Comparison of ENCODE assay signal across 15 cellular contexts in genomic region chr19:33405491-33406461, GRCh38. TPM values are rescaled to one million over a fixed set of nuclear protein-coding genes. Genes with fewer than 3 reads are reported as not detected.
DNase-seq lines count a peak whose midpoint lies in the region; ATAC-seq and TF ChIP-seq lines count a peak whose summit lies in the region.
"Had no signal": no experiment of that assay in that cellular context is flagged by ENCODE, and none has a peak within 500 bp of the region (broad histone marks: within the 10 kb centered on the region; RNA-seq: fewer than 3 reads in every experiment).

No MANE protein-coding gene starts in this region.

- H3K27me3 ChIP-seq in upper lobe of right lung: no peaks in the 10 kb centered on the region
- H3K27me3 ChIP-seq: esophagus muscularis mucosa had no signal

- no peak for TF ChIP-seq POLR2A in erythroblast (IDR thresholded peaks at IDR 0.05; ENCODE audit: low read length)

- no peak overlapping the region for H3K4me3 ChIP-seq in mucosa of descending colon
- no peak overlapping the region for H3K4me3 ChIP-seq in upper lobe of right lung
- H3K4me3 ChIP-seq: esophagus muscularis mucosa, K562 had no signal

- H3K36me3 Mint-ChIP-seq in activated naive CD4-positive, alpha-beta T cell treated with anti-CD3 and anti-CD28 coated beads, Interleukin-2, amount 50 U/mL, for 24 hours: no peaks in the 10 kb centered on the region
- H3K36me3 Mint-ChIP-seq in activated naive CD4-positive, alpha-beta T cell treated with anti-CD3 and anti-CD28 coated beads, Interleukin-2, amount 10 ng/mL, durations not matched to agents 7 days and 5 days: no peaks in the 10 kb centered on the region
- H3K36me3 Mint-ChIP-seq: brain had no signal

- H3K27ac Mint-ChIP-seq in activated naive CD4-positive, alpha-beta T cell treated with anti-CD3 and anti-CD28 coated beads, Interleukin-2, amount 50 U/mL, for 24 hours: peak overlapping the region; percentile 7
- H3K27ac Mint-ChIP-seq in activated naive CD4-positive, alpha-beta T cell treated with anti-CD3 and anti-CD28 coated beads, Interleukin-2, amount 10 ng/mL, durations not matched to agents 7 days and 5 days: no peak overlapping the region
- H3K27ac Mint-ChIP-seq: activated B cell treated with CpG ODN at 0.5 μM for 24 hours had no signal

- H3K9me3 Mint-ChIP-seq in activated naive CD4-positive, alpha-beta T cell treated with anti-CD3 and anti-CD28 coated beads, Interleukin-2, amount 50 U/mL, for 24 hours: no peaks in the 10 kb centered on the region
- H3K9me3 Mint-ChIP-seq in activated naive CD4-positive, alpha-beta T cell treated with anti-CD3 and anti-CD28 coated beads, Interleukin-2, amount 10 ng/mL, durations not matched to agents 7 days and 5 days: no peaks in the 10 kb centered on the region
- H3K9me3 Mint-ChIP-seq: activated B cell treated with CpG ODN at 0.5 μM for 24 hours, brain, nephron had no signal

- TF ChIP-seq CTCF in mucosa of descending colon (IDR thresholded peaks at IDR 0.05) (no peak), upper lobe of right lung (IDR thresholded peaks at IDR 0.05) (no peak)

- no peak overlapping the region for H3K27ac ChIP-seq in upper lobe of right lung
- H3K27ac ChIP-seq: RWPE1 had no signal

- H3K4me1 Mint-ChIP-seq in activated naive CD4-positive, alpha-beta T cell treated with anti-CD3 and anti-CD28 coated beads, Interleukin-2, amount 50 U/mL, for 24 hours: no peaks in the 10 kb centered on the region
- H3K4me1 Mint-ChIP-seq in activated naive CD4-positive, alpha-beta T cell treated with anti-CD3 and anti-CD28 coated beads, Interleukin-2, amount 10 ng/mL, durations not matched to agents 7 days and 5 days: no peaks in the 10 kb centered on the region
- H3K4me1 Mint-ChIP-seq: activated B cell treated with CpG ODN at 0.5 μM for 24 hours had no signal

- CTCF ChIA-PET in activated naive CD4-positive, alpha-beta T cell treated with anti-CD3 and anti-CD28 coated beads, Interleukin-2, amount 10 ng/mL, durations not matched to agents 7 days and 5 days (lab: Charles Lee): interaction anchor here (0.7 to 5.0 kb wide), 18 partner anchors 8 to 281 kb away, joined by 3 to 43 read pairs (median 4); no protein-coding TSS in a partner anchor

- ATAC-seq in mucosa of descending colon: no peak
- ATAC-seq in upper lobe of right lung: no peak
- no peak for ATAC-seq in HG03439 (IDR thresholded peaks at IDR 0.05; ENCODE audit: unreplicated experiment)

- H3K4me1 ChIP-seq in mucosa of descending colon (ENCODE audit: low read depth) (no peaks in the 10 kb centered on the region), upper lobe of right lung (peaks cover 21% of the 10 kb centered on the region)

- H3K9me3 ChIP-seq in mucosa of descending colon (no peaks in the 10 kb centered on the region), upper lobe of right lung (no peaks in the 10 kb centered on the region)
- H3K9me3 ChIP-seq: esophagus muscularis mucosa had no signal

- no peak overlapping the region for H3K4me3 Mint-ChIP-seq in activated naive CD4-positive, alpha-beta T cell treated with anti-CD3 and anti-CD28 coated beads, Interleukin-2, amount 50 U/mL, for 24 hours
- H3K4me3 Mint-ChIP-seq in activated naive CD4-positive, alpha-beta T cell treated with anti-CD3 and anti-CD28 coated beads, Interleukin-2, amount 10 ng/mL, durations not matched to agents 7 days and 5 days: no peak overlapping the region
- H3K4me3 Mint-ChIP-seq: activated B cell treated with CpG ODN at 0.5 μM for 24 hours, brain had no signal

- no peak for DNase-seq in activated naive CD4-positive, alpha-beta T cell treated with anti-CD3 and anti-CD28 coated beads, Interleukin-2, amount 10 ng/mL, durations not matched to agents 7 days and 5 days
- DNase-seq in globus pallidus (ENCODE audit: low spot score) (peak; percentile 59), mucosa of descending colon (peak in 2 of 3 donors; percentile 26 to 47), upper lobe of right lung (peak; percentile 62), erythroblast (lab: John Stamatoyannopoulos, UW) (no peak), DMS153 (lab: John Stamatoyannopoulos, UW) (no peak)
- DNase-seq: NCI-H1092 had no signal

- no peaks in the 10 kb centered on the region for H3K27me3 Mint-ChIP-seq in activated naive CD4-positive, alpha-beta T cell treated with anti-CD3 and anti-CD28 coated beads, Interleukin-2, amount 50 U/mL, for 24 hours
- no peaks in the 10 kb centered on the region for H3K27me3 Mint-ChIP-seq in activated naive CD4-positive, alpha-beta T cell treated with anti-CD3 and anti-CD28 coated beads, Interleukin-2, amount 10 ng/mL, durations not matched to agents 7 days and 5 days
- H3K27me3 Mint-ChIP-seq: activated B cell treated with CpG ODN at 0.5 μM for 24 hours, brain had no signal

- intact Hi-C loops in mucosa of descending colon (cut with DNase I, micrococcal nuclease) (loop anchor here in 1 of 2 donors (5.0 kb wide), 1 partner anchor 163 kb away; no protein-coding TSS in a partner anchor), upper lobe of right lung (cut with DNase I) (loop anchor here (5.0 kb wide), 1 partner anchor 163 kb away; no protein-coding TSS in a partner anchor)

- H3K36me3 ChIP-seq in mucosa of descending colon (ENCODE audit: low read depth): no peaks in the 10 kb centered on the region
- no peaks in the 10 kb centered on the region for H3K36me3 ChIP-seq in upper lobe of right lung

RNA-seq across cellular contexts. Expression of gene CEBPG, which starts 32.3 kb away (rescaled TPM):
- 10 to 100 TPM; 47.8 to 68.5 (median 58.2) TPM for total RNA-seq in mucosa of descending colon
- 32.3 TPM for total RNA-seq in upper lobe of right lung

Comparison
In these comparisons a context has a peak if more than half of its experiments do, and no peak if none do; other contexts are left out.
1. DNase-seq: peak in globus pallidus (single experiment), mucosa of descending colon (2 of 3) and upper lobe of right lung (single experiment); none in activated naive CD4-positive, alpha-beta T cell treated with anti-CD3 and anti-CD28 coated beads, Interleukin-2, amount 10 ng/mL, durations not matched to agents 7 days and 5 days (single experiment), erythroblast (0 of 2) and DMS153 (single experiment).